ENCODE assay signal across 8 cellular contexts in the genomic region with DNA sequence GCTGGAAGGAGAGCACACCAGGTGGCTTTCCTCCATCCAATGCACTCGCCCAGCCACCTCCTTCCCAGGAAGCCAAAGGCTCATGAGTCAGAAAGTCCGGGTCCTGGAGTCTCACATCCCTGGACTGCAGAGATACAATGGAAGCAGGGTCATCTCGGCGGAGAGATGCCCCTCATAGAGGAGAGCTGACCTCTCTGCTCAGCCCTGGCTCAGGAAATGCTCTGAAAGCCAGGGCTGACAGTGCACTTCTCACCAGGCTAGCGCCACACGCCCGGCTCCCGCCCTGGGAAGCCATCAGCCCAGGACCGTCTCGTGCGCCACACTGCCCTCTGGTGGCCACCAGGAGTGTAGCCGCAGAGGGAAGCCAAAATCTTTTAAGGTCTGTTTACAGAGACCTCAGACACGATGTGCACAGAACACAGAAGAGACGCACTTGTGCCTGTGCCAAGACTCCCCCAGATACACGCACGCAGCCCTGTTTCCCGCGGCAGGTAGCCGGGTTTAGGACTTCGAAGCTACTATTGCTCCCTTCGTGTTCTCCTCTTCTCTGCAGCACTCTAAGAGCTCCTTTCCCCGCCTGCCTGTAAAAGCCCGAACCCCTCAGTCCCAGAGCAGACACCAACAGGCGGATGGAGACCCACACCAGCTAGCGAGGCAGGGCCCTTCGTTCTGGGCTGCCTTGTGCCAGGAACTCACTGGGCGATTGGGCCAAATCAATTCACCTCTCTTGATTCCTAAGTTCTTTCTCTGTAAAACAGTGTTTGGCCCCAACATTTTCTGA. TPM values are rescaled to one million over a fixed set of nuclear protein-coding genes. Genes with fewer than 3 reads are reported as not detected.
DNase-seq lines count a peak whose midpoint lies in the region; ATAC-seq and TF ChIP-seq lines count a peak whose summit lies in the region.

No MANE protein-coding gene starts in this region.

- no peaks in the 10 kb centered on the region for H4K20me1 ChIP-seq in MM.1S (ENCODE audit: insufficient read depth, low read length)

- ATAC-seq in heart left ventricle = peak; percentile 44 to 89 (median 82)

- peak overlapping the region; percentile 70 for H3K4me2 ChIP-seq in MM.1S (ENCODE audit: low read depth, low read length)

- 14 to 30% (median 17%) methylated on average over 14 to 27 of the region's 27 CpGs for WGBS in heart left ventricle, 4 donors

- no peak for TF ChIP-seq POLR2A in heart left ventricle (IDR thresholded peaks at IDR 0.05)

- peak; percentile 83 for DNase-seq in GM10266 (ENCODE audit: extremely low spot score)
- DNase-seq in HCEC 1CT = peak; percentile 45
- peak; percentile 89 for DNase-seq in MM.1S
- peak; percentile 39 to 75 for DNase-seq in SW 1271 (lab: John Stamatoyannopoulos, UW)
- DNase-seq in activated naive CD8-positive, alpha-beta T cell treated with anti-CD3 and anti-CD28 coated beads, Interleukin-2, amount 50 U/mL, for 16 hours (ENCODE audit: low read depth, low spot score) = peak; percentile 51
- peak; percentile 56 to 87 (median 76) for DNase-seq in heart left ventricle
- peak; percentile 69 for DNase-seq in putamen (ENCODE audit: low spot score)
- no peak for DNase-seq in mesenteric fat pad (ENCODE audit: low spot score)

- peaks cover 31% of the 10 kb centered on the region for H3K4me1 ChIP-seq in MM.1S (ENCODE audit: low read length)
- H3K4me1 ChIP-seq in heart left ventricle = peaks cover 0 to 23% (median 4%) of the 10 kb centered on the region in 12 donors

- H2AFZ ChIP-seq in MM.1S (ENCODE audit: low read length) = peak overlapping the region; percentile 59

- H3K27ac ChIP-seq in MM.1S (ENCODE audit: low read length) = peak overlapping the region; percentile 52; the same call in 1 of the 2 replicates
- H3K27ac ChIP-seq in heart left ventricle = no peak overlapping the region

- H3K36me3 ChIP-seq in MM.1S (replicated peaks; ENCODE audit: insufficient read depth, low read length) (no peaks in the 10 kb centered on the region), heart left ventricle (no peaks in the 10 kb centered on the region)

- no peaks in the 10 kb centered on the region for H3K79me2 ChIP-seq in MM.1S (ENCODE audit: low read length)

- H3K4me3 ChIP-seq in MM.1S (ENCODE audit: low read length) (peak overlapping the region; percentile 32), heart left ventricle (peak overlapping the region in 3 of 12 donors; percentile 17 to 25 (median 23))

- H3K9ac ChIP-seq in MM.1S (ENCODE audit: low read length) = peak overlapping the region; percentile 21; the same call in 1 of the 2 replicates

- TF ChIP-seq CTCF in GM10266 (IDR thresholded peaks at IDR 0.05; ENCODE audit: control insufficient read depth, insufficient read depth, low read depth, missing control alignments) (peak; percentile 96), MM.1S (IDR thresholded peaks at IDR 0.05; ENCODE audit: low read length) (peak; percentile 95), heart left ventricle (IDR thresholded peaks at IDR 0.05) (peak; percentile 93 to 99 (median 96))

- H3K9me2 ChIP-seq in MM.1S (replicated peaks; ENCODE audit: insufficient read depth, low read length) = no peaks in the 10 kb centered on the region

- intact Hi-C loops in heart left ventricle (cut with DNase I) = loop anchor here in 8 of 10 donors (5.0 to 10.0 kb wide), 9 partner anchors 200 to 1622 kb away; no protein-coding TSS in a partner anchor

- H3K27me3 ChIP-seq in MM.1S (replicated peaks; ENCODE audit: insufficient read depth, low read length) (no peaks in the 10 kb centered on the region), heart left ventricle (peaks cover 0 to 6% (median 0%) of the 10 kb centered on the region in 9 donors)

- peaks cover 7% of the 10 kb centered on the region; the same call in 1 of the 2 replicates for H3F3A ChIP-seq in MM.1S (ENCODE audit: insufficient read depth, low read length)

- H3K9me3 ChIP-seq in MM.1S (replicated peaks; ENCODE audit: insufficient read depth, low read length) (no peaks in the 10 kb centered on the region), heart left ventricle (no peaks in the 10 kb centered on the region)

RNA-seq across cellular contexts. Expression of gene NTRK3, which starts 9.7 kb away (rescaled TPM):
- total RNA-seq in heart left ventricle (1 to 10 TPM in 8 of 9 donors, under 1 TPM in 1; 0.56 to 6.8 (median 2.0) TPM), mesenteric fat pad (1.6 TPM)
- 1 to 10 TPM in 1 of 2 donors, under 1 TPM in 1; 0.53 to 2.4 TPM for polyA plus RNA-seq in heart left ventricle
